Comparison of ENCODE assay signal across 31 cellular contexts in the genomic region with DNA sequence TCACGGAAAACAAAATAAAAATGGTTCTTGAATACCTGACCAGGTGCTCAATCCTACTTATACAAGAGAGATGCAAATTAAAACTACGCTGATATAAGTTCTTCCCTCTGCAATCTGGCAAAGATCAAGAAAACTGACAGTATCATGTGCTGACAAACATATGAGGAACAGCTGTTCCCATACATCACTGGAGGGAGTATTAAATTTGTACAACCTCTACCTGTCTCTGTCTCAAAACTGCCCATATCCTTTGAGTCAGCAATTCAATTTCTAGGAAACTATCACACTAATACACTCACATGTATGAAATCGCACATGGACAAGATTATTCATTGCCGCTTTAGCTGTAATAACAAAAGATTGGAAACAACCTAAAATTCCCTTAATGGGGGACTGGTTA. TPM values are rescaled to one million over a fixed set of nuclear protein-coding genes. Genes with fewer than 3 reads are reported as not detected.
"Had no signal": no experiment of that assay in that cellular context is flagged by ENCODE, and none has a peak within 500 bp of the region (broad histone marks: within the 10 kb centered on the region; RNA-seq: fewer than 3 reads in every experiment).

No MANE protein-coding gene starts in this region.

- H3K4me3 Mint-ChIP-seq: dendritic cell treated with granulocyte-macrophage colony-stimulating factor and Interleukin-4, amounts not matched to agents 40 ng/mL and 50 ng/mL, for 4 days; endodermal cell; memory B cell; mesothelial cell of epicardium; naive thymus-derived CD4-positive, alpha-beta T cell; stimulated activated memory B cell treated with anti-CD40 and anti-IgM and Interleukin-4, amounts not matched to agents 10 μg/mL and 1 μg/mL and 100 μg/mL, for 72 hours; type B pancreatic cell had no signal

- H3K36me3 ChIP-seq: colonic mucosa, gastrocnemius medialis, heart left ventricle, right lobe of liver, tibial artery had no signal

- H3K27ac ChIP-seq: colonic mucosa, epithelial cell of prostate, gastrocnemius medialis, heart left ventricle, hepatocyte, parathyroid adenoma, right lobe of liver, testis, tibial artery had no signal

- H3K4me1 ChIP-seq: colonic mucosa, parathyroid adenoma, right lobe of liver, testis had no signal

- H3K27ac Mint-ChIP-seq: dendritic cell treated with granulocyte-macrophage colony-stimulating factor and Interleukin-4, amounts not matched to agents 40 ng/mL and 50 ng/mL, for 4 days; endodermal cell; memory B cell; mesothelial cell of epicardium; naive thymus-derived CD4-positive, alpha-beta T cell; progenitor cell of endocrine pancreas; stimulated activated memory B cell treated with anti-CD40 and anti-IgM and Interleukin-4, amounts not matched to agents 10 μg/mL and 1 μg/mL and 100 μg/mL, for 72 hours; type B pancreatic cell had no signal

- H3K4me2 ChIP-seq: hepatocyte had no signal

- H3K27me3 Mint-ChIP-seq: memory B cell; stimulated activated memory B cell treated with anti-CD40 and anti-IgM and Interleukin-4, amounts not matched to agents 10 μg/mL and 1 μg/mL and 100 μg/mL, for 72 hours had no signal

- H3K36me3 Mint-ChIP-seq: mesothelial cell of epicardium; stimulated activated memory B cell treated with anti-CD40 and anti-IgM and Interleukin-4, amounts not matched to agents 10 μg/mL and 1 μg/mL and 100 μg/mL, for 72 hours; type B pancreatic cell had no signal

- DNase-seq: colonic mucosa; effector CD8-positive, alpha-beta T cell; endodermal cell; foreskin fibroblast; gastrocnemius medialis; heart left ventricle; kidney; mucosa of descending colon; naive thymus-derived CD4-positive, alpha-beta T cell; right lobe of liver; stimulated activated CD4-positive, alpha-beta T cell treated with anti-CD3 and anti-CD28 coated beads, Interleukin-2, amount 100 ng/mL, for 24 hours; stimulated activated CD4-positive, alpha-beta T cell treated with anti-CD3 and anti-CD28 coated beads, Interleukin-4, amount 100 ng/mL, for 24 hours; stimulated activated naive CD8-positive, alpha-beta T cell treated with anti-CD3 and anti-CD28 coated beads, Interleukin-15, Interleukin-2, amounts not matched to agents 100 U/mL and 50 U/mL, for 24 hours; substantia nigra; testis; tibial artery had no signal

- H3K4me3 ChIP-seq: colonic mucosa, gastrocnemius medialis, heart left ventricle, hepatocyte, lung, mucosa of descending colon, right lobe of liver, testis, tibial artery had no signal

- FAIRE-seq: kidney had no signal

- H3K9me3 ChIP-seq: colonic mucosa, gastrocnemius medialis, heart left ventricle, mucosa of descending colon, right lobe of liver, testis, tibial artery had no signal

- ATAC-seq: esophagus mucosa; gastrocnemius medialis; heart left ventricle; left lobe of liver; mucosa of descending colon; naive thymus-derived CD4-positive, alpha-beta T cell; right lobe of liver; stimulated activated memory B cell treated with anti-CD40 and anti-IgM and Interleukin-4, amounts not matched to agents 10 μg/mL and 1 μg/mL and 100 μg/mL, for 72 hours; stimulated activated naive CD8-positive, alpha-beta T cell treated with anti-CD3 and anti-CD28 coated beads, Interleukin-15, Interleukin-2, amounts not matched to agents 100 U/mL and 50 U/mL, for 24 hours had no signal

- H3K27me3 ChIP-seq: colonic mucosa, gastrocnemius medialis, heart left ventricle, hepatocyte, right lobe of liver, testis, tibial artery had no signal

- H2AFZ ChIP-seq: hepatocyte, parathyroid adenoma had no signal

- H3K9me3 Mint-ChIP-seq: dendritic cell treated with granulocyte-macrophage colony-stimulating factor and Interleukin-4, amounts not matched to agents 40 ng/mL and 50 ng/mL, for 4 days; endodermal cell; memory B cell; mesothelial cell of epicardium; stimulated activated memory B cell treated with anti-CD40 and anti-IgM and Interleukin-4, amounts not matched to agents 10 μg/mL and 1 μg/mL and 100 μg/mL, for 72 hours; type B pancreatic cell had no signal

- H3K9ac ChIP-seq: parathyroid adenoma had no signal

- H3K79me2 ChIP-seq: hepatocyte, parathyroid adenoma had no signal

RNA-seq across cellular contexts. Expression of a gene that starts 11.0 kb away (rescaled TPM):
- total RNA-seq: esophagus mucosa, left lobe of liver, liver, progenitor cell of endocrine pancreas, skeletal muscle tissue, testis had no signal
- polyA plus RNA-seq: neural cell had no signal
